In the genomic region with DNA sequence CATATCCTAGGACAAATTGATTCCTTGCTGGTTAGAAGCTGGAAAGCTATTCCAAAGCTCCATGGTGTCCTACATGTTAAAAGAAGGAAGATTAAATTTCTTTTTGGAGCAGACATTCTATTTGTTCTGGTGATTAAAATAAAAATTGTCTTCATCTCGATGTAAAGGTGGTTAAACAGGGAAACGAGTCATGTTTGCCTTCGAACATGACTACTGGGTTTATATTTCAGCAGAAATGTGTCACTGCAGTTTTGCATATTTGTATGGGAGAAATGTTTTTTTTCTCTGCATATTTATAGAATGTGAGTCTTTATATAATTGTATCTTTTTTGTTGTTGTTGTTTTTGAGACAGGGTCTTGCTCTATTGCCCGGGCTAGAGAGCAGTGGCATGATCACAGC, we compare ENCODE assay signal across 28 cellular contexts. TPM values are rescaled to one million over a fixed set of nuclear protein-coding genes. Genes with fewer than 3 reads are reported as not detected.
DNase-seq lines count a peak whose midpoint lies in the region; ATAC-seq and TF ChIP-seq lines count a peak whose summit lies in the region.
"Had no signal": no experiment of that assay in that cellular context is flagged by ENCODE, and none has a peak within 500 bp of the region (broad histone marks: within the 10 kb centered on the region; RNA-seq: fewer than 3 reads in every experiment).

No MANE protein-coding gene starts in this region.

- no peaks in the 10 kb centered on the region for H3K27me3 ChIP-seq in mammary epithelial cell (ENCODE audit: insufficient read depth, low read length)
- H3K27me3 ChIP-seq: ovary, right atrium auricular region had no signal

- no TSS peak for BruUV-seq in mammary epithelial cell (replicated peaks; lab: Mats Ljungman, UMichigan)
- BruUV-seq in MCF 10A (replicated peaks; lab: Mats Ljungman, UMichigan), result no TSS peak

- no peaks in the 10 kb centered on the region for H4K20me1 ChIP-seq in mammary epithelial cell (ENCODE audit: insufficient read depth, low read length)

- H3K4me3 Mint-ChIP-seq in MCF 10A (ENCODE audit: unreplicated experiment) (no peak overlapping the region), neural crest cell (no peak overlapping the region)
- H3K4me3 Mint-ChIP-seq in activated naive CD8-positive, alpha-beta T cell treated with anti-CD3 and anti-CD28 coated beads, Interleukin-2, amount 50 U/mL, for 24 hours, result no peak overlapping the region
- H3K4me3 Mint-ChIP-seq: activated T-cell treated with anti-CD3 and anti-CD28 coated beads, Interleukin-2, amount 50 U/mL, for 24 hours; CD8-positive, alpha-beta T cell; IgD-negative memory B cell had no signal

- peak overlapping the region; percentile 36 for H3K27ac ChIP-seq in mammary epithelial cell (ENCODE audit: insufficient read depth, low read depth, low read length)
- H3K27ac ChIP-seq in coronary artery, result peak overlapping the region; percentile 49 to 77
- H3K27ac ChIP-seq: ovary, right atrium auricular region, VCaP had no signal

- in situ Hi-C loops in mammary epithelial cell (cut with MboI; ENCODE audit: low sequenced_read_pairs in 2 of 2), result no loop called here

- H2AFZ ChIP-seq in mammary epithelial cell (ENCODE audit: low read depth, low read length), result no peak overlapping the region

- intact Hi-C loops in mammary epithelial cell (cut with micrococcal nuclease) (no loop called here), MCF 10A (cut with micrococcal nuclease) (no loop called here)

- H3K4me1 ChIP-seq in mammary epithelial cell (ENCODE audit: insufficient read depth, low read length), result peaks cover 21% of the 10 kb centered on the region

- H3K9me3 Mint-ChIP-seq in MCF 10A (ENCODE audit: unreplicated experiment), result no peaks in the 10 kb centered on the region
- no peaks in the 10 kb centered on the region for H3K9me3 Mint-ChIP-seq in neural crest cell
- H3K9me3 Mint-ChIP-seq in activated naive CD8-positive, alpha-beta T cell treated with anti-CD3 and anti-CD28 coated beads, Interleukin-2, amount 50 U/mL, for 24 hours, result no peaks in the 10 kb centered on the region
- H3K9me3 Mint-ChIP-seq: activated T-cell treated with anti-CD3 and anti-CD28 coated beads, Interleukin-2, amount 50 U/mL, for 24 hours; CD8-positive, alpha-beta T cell; IgD-negative memory B cell had no signal

- peak overlapping the region; percentile 3 for H3K4me2 ChIP-seq in mammary epithelial cell (ENCODE audit: insufficient read depth, low read depth, low read length)
- H3K4me2 ChIP-seq: SK-N-SH had no signal

- H3K27me3 Mint-ChIP-seq in MCF 10A (ENCODE audit: insufficient read depth, unreplicated experiment), result peaks cover 11% of the 10 kb centered on the region
- H3K27me3 Mint-ChIP-seq in neural crest cell (ENCODE audit: low read depth), result no peaks in the 10 kb centered on the region
- H3K27me3 Mint-ChIP-seq in activated naive CD8-positive, alpha-beta T cell treated with anti-CD3 and anti-CD28 coated beads, Interleukin-2, amount 50 U/mL, for 24 hours, result no peaks in the 10 kb centered on the region

- H3K9ac ChIP-seq in mammary epithelial cell (ENCODE audit: insufficient read depth, low read length), result no peak overlapping the region
- H3K9ac ChIP-seq: SK-N-SH had no signal

- peaks cover 36% of the 10 kb centered on the region for H3K79me2 ChIP-seq in mammary epithelial cell (ENCODE audit: insufficient read depth, low read length)

- CTCF ChIA-PET in mammary epithelial cell (lab: Charles Lee; ENCODE audit: low non-redundant PET), result no interaction called here
- CTCF ChIA-PET in MCF 10A (lab: Yijun Ruan, JAX), result interaction anchor here (0.6 kb wide), 1 partner anchor 126 kb away, joined by 3 read pairs; no protein-coding TSS in a partner anchor

- dilution Hi-C loops in mammary epithelial cell (cut with HindIII; ENCODE audit: low sequenced_read_pairs), result no loop called here

- no peaks in the 10 kb centered on the region for H3K9me3 ChIP-seq in mammary epithelial cell (replicated peaks; ENCODE audit: insufficient read depth, low read length)
- H3K9me3 ChIP-seq: ovary, right atrium auricular region, SK-N-SH had no signal

- no peaks in the 10 kb centered on the region for H3K36me3 ChIP-seq in mammary epithelial cell (ENCODE audit: insufficient read depth, low read length)
- H3K36me3 ChIP-seq: ovary, right atrium auricular region had no signal

- DNase-seq in mammary epithelial cell, result peak; percentile 47
- no peak for DNase-seq in MCF 10A (ENCODE audit: unreplicated experiment)
- DNase-seq in coronary artery (ENCODE audit: low spot score), result no peak
- no peak for DNase-seq in neural crest cell (ENCODE audit: low read depth, low spot score)
- no peak for DNase-seq in SKM-1 (lab: John Stamatoyannopoulos, UW; ENCODE audit: unreplicated experiment)
- DNase-seq in NCI-H2107 (lab: John Stamatoyannopoulos, UW), result no peak
- no peak for DNase-seq in activated naive CD8-positive, alpha-beta T cell treated with anti-CD3 and anti-CD28 coated beads, Interleukin-2, amount 50 U/mL, for 24 hours
- DNase-seq: 8988T; activated CD4-positive, alpha-beta T cell treated with anti-CD3 and anti-CD28 coated beads for 48 hours; activated naive CD4-positive, alpha-beta T cell; activated T-cell treated with anti-CD3 and anti-CD28 coated beads, Interleukin-2, amount 50 U/mL, for 24 hours; CD8-positive, alpha-beta T cell; NCI-H1105; NCI-H2029; NCI-H2227 treated with DMSO at 0.1 percent for 48 hours; NCI-H774; SK-N-SH; stimulated activated CD4-positive, alpha-beta T cell treated with anti-CD3 and anti-CD28 coated beads, Interleukin-12 subunit alpha, Interleukin-12 subunit beta, amount 100 ng/mL, for 4 hours; stimulated activated CD4-positive, alpha-beta T cell treated with anti-CD3 and anti-CD28 coated beads, Interleukin-4, amount 100 ng/mL, for 4 hours; stimulated activated naive CD4-positive, alpha-beta T cell; T-helper 2 cell had no signal

- TF ChIP-seq CTCF in mammary epithelial cell (conservative IDR thresholded peaks at IDR 0.05 in 1 of 2, IDR thresholded peaks at IDR 0.05 in 1 of 2; ENCODE audit: extremely low read depth in 1 of 2, insufficient read depth in 1 of 2, low read depth in 1 of 2, low read length in 2 of 2) (no peak), MCF 10A (IDR thresholded peaks at IDR 0.05; ENCODE audit: unreplicated experiment) (no peak), coronary artery (IDR thresholded peaks at IDR 0.05) (no peak), neural crest cell (conservative IDR thresholded peaks at IDR 0.05) (no peak)

- POLR2A ChIA-PET in MCF 10A (lab: Yijun Ruan, JAX), result interaction anchor here (0.7 kb wide), 1 partner anchor 101 kb away, joined by 3 read pairs; no protein-coding TSS in a partner anchor

- H3K4me3 ChIP-seq in mammary epithelial cell (replicated peaks in 1 of 3; ENCODE audit: insufficient read depth in 1 of 3, low read depth in 2 of 3, low read length in 3 of 3) (no peak overlapping the region), coronary artery (no peak overlapping the region)
- H3K4me3 ChIP-seq: lung, ovary, right atrium auricular region had no signal

- H3K27ac Mint-ChIP-seq in MCF 10A (ENCODE audit: low read depth, unreplicated experiment), result no peak overlapping the region
- peak overlapping the region; percentile 59 for H3K27ac Mint-ChIP-seq in neural crest cell (ENCODE audit: unreplicated experiment)
- no peak overlapping the region for H3K27ac Mint-ChIP-seq in activated naive CD8-positive, alpha-beta T cell treated with anti-CD3 and anti-CD28 coated beads, Interleukin-2, amount 50 U/mL, for 24 hours
- H3K27ac Mint-ChIP-seq: activated T-cell treated with anti-CD3 and anti-CD28 coated beads, Interleukin-2, amount 50 U/mL, for 24 hours; CD8-positive, alpha-beta T cell; IgD-negative memory B cell had no signal

- no peaks in the 10 kb centered on the region for H3K36me3 Mint-ChIP-seq in MCF 10A (ENCODE audit: insufficient read depth, unreplicated experiment)
- H3K36me3 Mint-ChIP-seq in neural crest cell (ENCODE audit: low read depth), result no peaks in the 10 kb centered on the region
- no peaks in the 10 kb centered on the region for H3K36me3 Mint-ChIP-seq in activated naive CD8-positive, alpha-beta T cell treated with anti-CD3 and anti-CD28 coated beads, Interleukin-2, amount 50 U/mL, for 24 hours (ENCODE audit: low read depth)
- H3K36me3 Mint-ChIP-seq: CD8-positive, alpha-beta T cell had no signal

- ATAC-seq in HG03139 (IDR thresholded peaks at IDR 0.05; ENCODE audit: unreplicated experiment), result no peak
- no peak for ATAC-seq in activated naive CD8-positive, alpha-beta T cell treated with anti-CD3 and anti-CD28 coated beads, Interleukin-2, amount 50 U/mL, for 24 hours
- ATAC-seq: CD8-positive, alpha-beta T cell had no signal

- 61% methylated on average over 4 of the region's 4 CpGs for WGBS in mammary epithelial cell (ENCODE audit: low coverage, missing lambda C conversion rate)

- H3K4me1 Mint-ChIP-seq in MCF 10A (ENCODE audit: insufficient read depth, unreplicated experiment) (no peaks in the 10 kb centered on the region), neural crest cell (peaks cover 58% of the 10 kb centered on the region)
- peaks cover 9% of the 10 kb centered on the region for H3K4me1 Mint-ChIP-seq in activated naive CD8-positive, alpha-beta T cell treated with anti-CD3 and anti-CD28 coated beads, Interleukin-2, amount 50 U/mL, for 24 hours

RNA-seq across cellular contexts. Expression of gene ADAMTS12, which starts 36.4 kb away (rescaled TPM):
- total RNA-seq in mammary epithelial cell, result 10 to 100 TPM in 1 of 2 donors, 1 to 10 TPM in 1; 3.7 to 17.8 TPM
- polyA plus RNA-seq in mammary epithelial cell, result 7.9 TPM
- 21.0 TPM for polyA minus RNA-seq in mammary epithelial cell
- total RNA-seq in MCF 10A (2022), result not detected in 2 replicates
- 10.4 and 10.8 TPM in 2 replicates for total RNA-seq in neural crest cell
- total RNA-seq: activated CD8-positive, alpha-beta memory T cell treated with anti-CD3 and anti-CD28 coated beads for 36 hours; CD8-positive, alpha-beta T cell had no signal
- polyA plus RNA-seq: IgD-negative memory B cell had no signal
